Comparison of ENCODE assay signal across 21 cellular contexts in genomic region chr6:26221186-26221585, GRCh38.
A peak's percentile ranks its signal among the peaks of the same experiment; 100 is the strongest.
DNase-seq lines count a peak whose midpoint lies in the region; ATAC-seq, FAIRE-seq and TF ChIP-seq lines count a peak whose summit lies in the region.
"Had no signal": no experiment of that assay in that cellular context is flagged by ENCODE, and none has a peak within 500 bp of the region (broad histone marks: within the 10 kb centered on the region; RNA-seq: fewer than 3 reads in every experiment).

No MANE protein-coding gene starts in this region.

- no peak for DNase-seq in HepG2 (ENCODE audit: low spot score)
- DNase-seq in right lobe of liver = no peak
- DNase-seq in OCI-LY7 (ENCODE audit: low spot score) = no peak
- DNase-seq in mesendoderm = no peak
- no peak for DNase-seq in foreskin melanocyte
- DNase-seq in NCI-H524 treated with DMSO at 0.1 percent for 48 hours (lab: John Stamatoyannopoulos, UW) = no peak
- no peak for DNase-seq in SW480 (ENCODE audit: low spot score)
- DNase-seq: AML-193; C1 segment of cervical spinal cord; CD8-positive, alpha-beta memory T cell; GDM1; GOT3; NCI-H1105; NCI-H146; NCI-H2029 treated with DMSO at 0.1 percent for 48 hours; NCI-H226; NCI-H510A treated with DMSO at 0.1 percent for 48 hours; NCI-H774; OCI-M1; Right ventricle myocardium superior; T-helper 17 cell had no signal

- H4K20me1 ChIP-seq in HepG2 (ENCODE audit: insufficient read depth, low read length) (no peaks in the 10 kb centered on the region), OCI-LY7 (ENCODE audit: insufficient read depth, low read length) (no peaks in the 10 kb centered on the region)

- POLR2A ChIA-PET in HepG2 (lab: Yijun Ruan, JAX) (no interaction called here), OCI-LY7 (lab: Charles Lee) (interaction anchor here (0.6 to 3.8 kb wide), 17 partner anchors 9 to 928 kb away, joined by 3 to 75 read pairs (median 6); a partner anchor contains a TSS)

- H3K27ac ChIP-seq in HepG2 (ENCODE audit: extremely low read length, insufficient read depth, low read length) = no peak overlapping the region
- H3K27ac ChIP-seq in right lobe of liver = no peak overlapping the region
- peak overlapping the region; percentile 99 for H3K27ac ChIP-seq in OCI-LY7 (ENCODE audit: low read depth, low read length, poor library complexity, severe bottlenecking)
- no peak overlapping the region for H3K27ac ChIP-seq in mesendoderm (ENCODE audit: low read depth, low read length)

- H3K9me2 ChIP-seq in OCI-LY7 (ENCODE audit: insufficient read depth, low read length) = no peaks in the 10 kb centered on the region

- no peak overlapping the region for H3K9ac ChIP-seq in HepG2 (ENCODE audit: insufficient read depth, low read depth, low read length)
- no peak overlapping the region for H3K9ac ChIP-seq in mesendoderm (ENCODE audit: low read length)

- TF ChIP-seq POLR2A in HepG2 (IDR thresholded peaks at IDR 0.05; ENCODE audit: insufficient read depth in 1 of 2, low read depth in 2 of 2, low read length in 2 of 2) = no peak
- no peak for TF ChIP-seq POLR2A in right lobe of liver (IDR thresholded peaks at IDR 0.05)

- no peak for ATAC-seq in HepG2
- no peak for ATAC-seq in right lobe of liver
- ATAC-seq: T-helper 17 cell had no signal

- no TSS peak for BruUV-seq in HepG2 (replicated peaks; lab: Mats Ljungman, UMichigan)
- no TSS peak for BruUV-seq in OCI-LY7 (replicated peaks; lab: Mats Ljungman, UMichigan)

- FAIRE-seq in HepG2 (lab: Jason Lieb, UNC) = no peak

- TF ChIP-seq RAD21 in HepG2 (CRISPR knock-in tag; IDR thresholded peaks at IDR 0.05) = no peak

- in situ Hi-C loops in HepG2 (cut with HindIII; ENCODE audit: extremely low pct_ligation_motif_present, low pct_unique_long_range_greater_than_20kb) = no loop called here

- H2AFZ ChIP-seq in HepG2 (ENCODE audit: low read length) (no peak overlapping the region), OCI-LY7 (ENCODE audit: low read length) (no peak overlapping the region)

- H2BK15ac ChIP-seq in mesendoderm (replicated peaks; ENCODE audit: low read depth) = peak overlapping the region; percentile 39

- H3K4me3 ChIP-seq in HepG2 (replicated peaks in 1 of 3; ENCODE audit: insufficient read depth in 1 of 3, low read depth in 2 of 3, low read length in 3 of 3) (no peak overlapping the region), right lobe of liver (no peak overlapping the region), OCI-LY7 (ENCODE audit: low read depth, low read length, poor library complexity, severe bottlenecking) (no peak overlapping the region), mesendoderm (ENCODE audit: low read length) (no peak overlapping the region)

- no peak overlapping the region for H3K4ac ChIP-seq in mesendoderm (ENCODE audit: low read depth, low read length)

- CTCF ChIA-PET in HepG2 (lab: Yijun Ruan, JAX; ENCODE audit: low intra/inter-chr PET ratio, low total read pairs) (no interaction called here), OCI-LY7 (lab: Charles Lee; ENCODE audit: unreplicated experiment) (no interaction called here)

- intact Hi-C loops in HepG2 (cut with micrococcal nuclease; ENCODE audit: unreplicated experiment) = no loop called here
- intact Hi-C loops in right lobe of liver (cut with DNase I) = loop anchor here in 1 of 2 donors (10.0 kb wide), 1 partner anchor 64 kb away; a partner anchor contains a TSS
- intact Hi-C loops in OCI-LY7 (cut with micrococcal nuclease; ENCODE audit: unreplicated experiment) = no loop called here

- no peak overlapping the region for H3K56ac ChIP-seq in mesendoderm (ENCODE audit: low read length)

- no peak overlapping the region for H2AK5ac ChIP-seq in mesendoderm (ENCODE audit: low read length)

- no peaks in the 10 kb centered on the region for H3K79me1 ChIP-seq in mesendoderm (ENCODE audit: low read length)

- no peak overlapping the region for H2BK5ac ChIP-seq in mesendoderm (ENCODE audit: low read length)

- no peak overlapping the region for H3K4me2 ChIP-seq in HepG2 (ENCODE audit: low read depth, low read length)
- H3K4me2 ChIP-seq in OCI-LY7 (ENCODE audit: low read length) = peak overlapping the region; percentile 95
- H3K4me2 ChIP-seq in mesendoderm (ENCODE audit: low read length) = no peak overlapping the region

- H3K4me1 ChIP-seq in HepG2 (ENCODE audit: insufficient read depth, low read length) (peaks cover 49% of the 10 kb centered on the region), right lobe of liver (peaks cover 0 to 4% (median 0%) of the 10 kb centered on the region in 4 donors), OCI-LY7 (ENCODE audit: insufficient read depth, low read length, poor library complexity, severe bottlenecking) (peaks cover 64% of the 10 kb centered on the region), mesendoderm (ENCODE audit: control insufficient read depth, low read depth, low read length) (no peaks in the 10 kb centered on the region)

- no peak overlapping the region for H4K5ac ChIP-seq in mesendoderm (ENCODE audit: low read length)

- H3K27me3 ChIP-seq in HepG2 (ENCODE audit: control insufficient read depth in 1 of 2, insufficient read depth in 2 of 2, low read length in 2 of 2) (no peaks in the 10 kb centered on the region; a peak in 1 of 5 replicates), right lobe of liver (no peaks in the 10 kb centered on the region), mesendoderm (ENCODE audit: insufficient read depth, low read length, poor library complexity) (no peaks in the 10 kb centered on the region)

- no peak for TF ChIP-seq EP300 in HepG2 (IDR thresholded peaks at IDR 0.05; ENCODE audit: low read depth in 2 of 2, low read length in 2 of 2)
- TF ChIP-seq EP300 in HepG2 (CRISPR knock-in tag; IDR thresholded peaks at IDR 0.05; ENCODE audit: borderline replicate concordance) = no peak

- no peak overlapping the region for H3K18ac ChIP-seq in mesendoderm (ENCODE audit: low read length)

- H3K9me3 ChIP-seq in HepG2 (ENCODE audit: low read length) (no peaks in the 10 kb centered on the region), right lobe of liver (peaks cover 0 to 9% (median 0%) of the 10 kb centered on the region in 4 donors), OCI-LY7 (ENCODE audit: low read length) (peaks cover 4% of the 10 kb centered on the region; the same call in 1 of the 2 replicates)

- H3K23ac ChIP-seq in mesendoderm (ENCODE audit: low read length) = no peak overlapping the region

- H3K79me2 ChIP-seq in HepG2 (ENCODE audit: insufficient read depth, low read length) = peaks cover 5% of the 10 kb centered on the region
- peaks cover 29% of the 10 kb centered on the region for H3K79me2 ChIP-seq in OCI-LY7 (ENCODE audit: insufficient read depth, low read depth, low read length)
- H3K79me2 ChIP-seq in mesendoderm (ENCODE audit: control insufficient read depth, insufficient read depth, low read length) = no peaks in the 10 kb centered on the region

- no peak overlapping the region for H4K8ac ChIP-seq in mesendoderm (ENCODE audit: low read depth, low read length)

- 79% methylated on average over 4 of the region's 4 CpGs for WGBS in HepG2 (ENCODE audit: low lambda C conversion rate)
- 91% methylated on average over 4 of the region's 4 CpGs for WGBS in right lobe of liver (ENCODE audit: insufficient coverage, low coverage, low lambda C conversion rate, missing lambda C conversion rate)
- WGBS in mesendoderm (ENCODE audit: extremely low coverage, insufficient coverage, low lambda C conversion rate) = no CpG with 5 or more reads among the region's 4 CpGs

- H2BK120ac ChIP-seq in mesendoderm (ENCODE audit: low read depth, low read length) = no peak overlapping the region

- H3K36me3 ChIP-seq in HepG2 (replicated peaks in 1 of 2; ENCODE audit: control insufficient read depth in 1 of 2, insufficient read depth in 2 of 2, low read length in 2 of 2) = no peaks in the 10 kb centered on the region; a peak in 1 of 5 replicates
- no peaks in the 10 kb centered on the region for H3K36me3 ChIP-seq in right lobe of liver
- H3K36me3 ChIP-seq in OCI-LY7 (ENCODE audit: insufficient read depth, low read length) = 0 out of 2 replicates have a peak, but pooled peaks cover 6% of the 10 kb centered on the region
- H3K36me3 ChIP-seq in mesendoderm (ENCODE audit: control insufficient read depth, insufficient read depth, low read length) = no peaks in the 10 kb centered on the region

- TF ChIP-seq CTCF in HepG2 (CRISPR knock-in tag; IDR thresholded peaks at IDR 0.05) (no peak), right lobe of liver (IDR thresholded peaks at IDR 0.05) (no peak), OCI-LY7 (conservative IDR thresholded peaks at IDR 0.05; ENCODE audit: low read length) (no peak)

TF ChIP-seq in HepG2, 621 proteins besides CTCF, POLR2A, EP300 and RAD21:
- TF ChIP-seq KLF9 (CRISPR knock-in tag; IDR thresholded peaks at IDR 0.05; ENCODE audit: low read depth) = no peak
- TF ChIP-seq, protein P1, sequence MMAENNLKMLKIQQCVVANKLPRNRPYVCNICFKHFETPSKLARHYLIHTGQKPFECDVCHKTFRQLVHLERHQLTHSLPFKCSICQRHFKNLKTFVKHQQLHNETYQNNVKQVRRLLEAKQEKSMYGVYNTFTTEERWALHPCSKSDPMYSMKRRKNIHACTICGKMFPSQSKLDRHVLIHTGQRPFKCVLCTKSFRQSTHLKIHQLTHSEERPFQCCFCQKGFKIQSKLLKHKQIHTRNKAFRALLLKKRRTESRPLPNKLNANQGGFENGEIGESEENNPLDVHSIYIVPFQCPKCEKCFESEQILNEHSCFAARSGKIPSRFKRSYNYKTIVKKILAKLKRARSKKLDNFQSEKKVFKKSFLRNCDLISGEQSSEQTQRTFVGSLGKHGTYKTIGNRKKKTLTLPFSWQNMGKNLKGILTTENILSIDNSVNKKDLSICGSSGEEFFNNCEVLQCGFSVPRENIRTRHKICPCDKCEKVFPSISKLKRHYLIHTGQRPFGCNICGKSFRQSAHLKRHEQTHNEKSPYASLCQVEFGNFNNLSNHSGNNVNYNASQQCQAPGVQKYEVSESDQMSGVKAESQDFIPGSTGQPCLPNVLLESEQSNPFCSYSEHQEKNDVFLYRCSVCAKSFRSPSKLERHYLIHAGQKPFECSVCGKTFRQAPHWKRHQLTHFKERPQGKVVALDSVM (CRISPR knock-in tag; IDR thresholded peaks at IDR 0.05) = peak; percentile 67
- peak; percentile 46 for TF ChIP-seq FOSL2 (CRISPR knock-in tag; IDR thresholded peaks at IDR 0.05)
